In the genomic region with DNA sequence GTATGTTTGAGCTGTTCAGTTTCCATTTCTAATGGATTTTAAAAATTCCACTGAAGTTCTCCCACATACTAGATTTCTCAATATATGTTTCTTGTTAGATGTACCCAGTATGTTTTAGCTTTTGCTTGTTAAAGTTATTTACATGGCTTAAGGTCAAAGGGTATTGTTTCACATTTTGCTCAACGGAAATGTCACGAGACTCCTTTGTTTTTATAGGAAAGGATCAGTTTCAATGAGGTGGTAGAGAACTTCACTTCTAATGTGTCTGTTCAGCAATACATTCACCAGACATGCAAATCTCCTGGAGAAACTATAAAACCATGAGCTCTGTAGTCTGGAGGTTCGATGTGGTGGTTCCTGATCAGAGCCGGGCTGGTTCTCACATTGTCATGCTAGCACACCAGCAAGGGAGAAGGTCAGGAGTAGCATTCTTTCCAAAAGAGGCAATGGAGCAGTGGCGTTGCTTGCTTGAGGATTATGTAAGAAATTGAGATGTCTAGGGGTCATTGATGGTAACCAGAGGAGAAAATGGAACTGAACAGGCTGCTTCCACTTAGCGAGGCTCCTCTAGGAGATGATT, we compare ENCODE assay signal across 12 cellular contexts.
DNase-seq lines count a peak whose midpoint lies in the region; TF ChIP-seq lines count a peak whose summit lies in the region.
"Had no signal": no experiment of that assay in that cellular context is flagged by ENCODE, and none has a peak within 500 bp of the region (broad histone marks: within the 10 kb centered on the region; RNA-seq: fewer than 3 reads in every experiment).

No MANE protein-coding gene starts in this region.

- H4K91ac ChIP-seq in H9 (ENCODE audit: insufficient read length, low read depth, low read length), result no peak overlapping the region

- in situ Hi-C loops in GM13976 (cut with MboI; ENCODE audit: low sequenced_read_pairs, unreplicated experiment), result no loop called here

- no peaks in the 10 kb centered on the region for H3K9me2 ChIP-seq in Karpas-422 (replicated peaks; ENCODE audit: insufficient read depth, low read length)

- no peak overlapping the region for H4K8ac ChIP-seq in H9 (replicated peaks; ENCODE audit: insufficient read length, low read depth, low read length)

- H3K4me1 ChIP-seq in H9 (ENCODE audit: insufficient read depth, low read length) (peaks cover 3% of the 10 kb centered on the region), uterus (no peaks in the 10 kb centered on the region), Karpas-422 (ENCODE audit: low read length) (no peaks in the 10 kb centered on the region)
- H3K4me1 ChIP-seq: A549, Caco-2 had no signal

- H2BK15ac ChIP-seq in H9 (ENCODE audit: low read depth, low read length), result no peak overlapping the region

- H3K36me3 ChIP-seq in uterus (no peaks in the 10 kb centered on the region), Karpas-422 (ENCODE audit: insufficient read depth, low read length) (no peaks in the 10 kb centered on the region)

- no peak for DNase-seq in H9
- peak; percentile 31 for DNase-seq in dermis blood vessel endothelial cell
- DNase-seq in fibroblast of villous mesenchyme (ENCODE audit: low read depth), result peak; percentile 49
- no peak for DNase-seq in uterus
- DNase-seq in effector CD8-positive, alpha-beta T cell (lab: John Stamatoyannopoulos, UW), result no peak
- no peak for DNase-seq in Karpas-422
- DNase-seq in GM13976 (ENCODE audit: low spot score), result no peak
- DNase-seq: Caco-2; CD8-positive, alpha-beta memory T cell; GF-D8 had no signal

- H4K20me1 ChIP-seq in H9 (ENCODE audit: control insufficient read depth, insufficient read depth, insufficient read length) (no peaks in the 10 kb centered on the region), Karpas-422 (ENCODE audit: insufficient read depth, low read depth, low read length) (no peaks in the 10 kb centered on the region)

- no peaks in the 10 kb centered on the region for H3K9me3 ChIP-seq in H9 (ENCODE audit: control insufficient read depth, low read depth, low read length)
- H3K9me3 ChIP-seq in uterus, result no peaks in the 10 kb centered on the region
- H3K9me3 ChIP-seq in Karpas-422 (ENCODE audit: low read length), result no peaks in the 10 kb centered on the region
- H3K9me3 ChIP-seq: A549, Caco-2 had no signal

- WGBS in H9 (ENCODE audit: extremely low coverage, insufficient read length, low lambda C conversion rate), result no CpG with 5 or more reads among the region's 6 CpGs

- H3K27ac ChIP-seq in H9 (ENCODE audit: insufficient read length, low read depth, low read length) (no peak overlapping the region), uterus (peak overlapping the region; percentile 20 to 68), Karpas-422 (ENCODE audit: low read length) (no peak overlapping the region)
- H3K27ac ChIP-seq: A549 had no signal

- no peak overlapping the region for H3K56ac ChIP-seq in H9 (ENCODE audit: insufficient read length, low read depth, low read length)

- H3K4me3 ChIP-seq in fibroblast of villous mesenchyme (ENCODE audit: low read depth, low read length) (no peak overlapping the region), uterus (no peak overlapping the region), Karpas-422 (ENCODE audit: low read length) (no peak overlapping the region)
- H3K4me3 ChIP-seq: A549 had no signal

- no peak overlapping the region for H2BK12ac ChIP-seq in H9 (ENCODE audit: insufficient read length, low read depth, low read length)

- no peaks in the 10 kb centered on the region for H3K79me2 ChIP-seq in H9 (ENCODE audit: insufficient read depth, low read length)
- H3K79me2 ChIP-seq in Karpas-422 (ENCODE audit: low read length), result no peaks in the 10 kb centered on the region

- no peak overlapping the region for H4K5ac ChIP-seq in H9 (ENCODE audit: insufficient read length, low read depth, low read length)

- no peak overlapping the region for H3T11ph ChIP-seq in H9 (ENCODE audit: low read length)

- H3K18ac ChIP-seq in H9 (ENCODE audit: insufficient read length, low read depth, low read length), result no peak overlapping the region

- peaks cover 0 to 3% of the 10 kb centered on the region in 2 experiments; a peak in 4 of 5 replicates for H3K9me3 Mint-ChIP-seq in H9
- H3K9me3 Mint-ChIP-seq: CD8-positive, alpha-beta memory T cell had no signal

- intact Hi-C loops in uterus (cut with DNase I; ENCODE audit: low total_unique reads), result no loop called here

- H3K9ac ChIP-seq in H9 (ENCODE audit: extremely low read depth, insufficient read length, low read length) (no peak overlapping the region), Karpas-422 (ENCODE audit: low read length) (no peak overlapping the region)

- H3K27me3 ChIP-seq in H9 (ENCODE audit: insufficient read depth, low read length), result no peaks in the 10 kb centered on the region
- no peaks in the 10 kb centered on the region for H3K27me3 ChIP-seq in uterus
- H3K27me3 ChIP-seq in Karpas-422 (ENCODE audit: low read length), result no peaks in the 10 kb centered on the region

- TF ChIP-seq CTCF in H9 (conservative IDR thresholded peaks at IDR 0.05) (no peak), fibroblast of villous mesenchyme (IDR thresholded peaks at IDR 0.05; ENCODE audit: insufficient read depth, low read depth, low read length) (no peak), uterus (IDR thresholded peaks at IDR 0.05) (no peak), GM13976 (IDR thresholded peaks at IDR 0.05; ENCODE audit: borderline replicate concordance, control extremely low read depth, extremely low read depth, insufficient read depth, missing control alignments) (no peak)

- no peak overlapping the region for H2BK5ac ChIP-seq in H9 (ENCODE audit: insufficient read length, low read length)

- H3K23ac ChIP-seq in H9 (ENCODE audit: insufficient read length, low read depth, low read length), result no peak overlapping the region

- no peak overlapping the region for H3K27ac Mint-ChIP-seq in H9
- H3K27ac Mint-ChIP-seq: CD14-positive monocyte; CD8-positive, alpha-beta memory T cell had no signal

- no peak overlapping the region for H3K4ac ChIP-seq in H9 (ENCODE audit: low read depth, low read length)

- no peak overlapping the region for H2AK5ac ChIP-seq in H9 (ENCODE audit: insufficient read length, low read length)

- no peaks in the 10 kb centered on the region for H3K23me2 ChIP-seq in H9 (ENCODE audit: insufficient read length, low read depth, low read length, poor library complexity, severe bottlenecking)

- H2BK120ac ChIP-seq in H9 (ENCODE audit: low read depth, low read length, poor library complexity, severe bottlenecking), result no peak overlapping the region

- H3K79me1 ChIP-seq in H9 (ENCODE audit: insufficient read depth, low read depth, low read length, poor library complexity, severe bottlenecking), result no peaks in the 10 kb centered on the region

- peak overlapping the region; percentile 45 for H2BK20ac ChIP-seq in H9 (ENCODE audit: low read depth, low read length, poor library complexity, severe bottlenecking)

- H3K4me1 Mint-ChIP-seq in H9, result peaks cover 10 to 13% of the 10 kb centered on the region in 2 experiments

- no peak overlapping the region for H3K4me2 ChIP-seq in H9 (ENCODE audit: insufficient read depth, insufficient read length, low read length)
- no peak overlapping the region for H3K4me2 ChIP-seq in Karpas-422 (ENCODE audit: low read depth, low read length, poor library complexity, severe bottlenecking)
- H3K4me2 ChIP-seq: A549 had no signal

- no peak for TF ChIP-seq POLR2A in uterus (IDR thresholded peaks at IDR 0.05)

- H3K36me3 Mint-ChIP-seq in H9 (ENCODE audit: insufficient read depth in 1 of 3, low read depth in 3 of 3), result peaks cover 0 to 7% (median 0%) of the 10 kb centered on the region in 3 experiments; a peak in 1 of 7 replicates
- H3K36me3 Mint-ChIP-seq: CD14-positive monocyte had no signal

- peaks cover 2% of the 10 kb centered on the region; the same call in 1 of the 2 replicates for H3K27me3 Mint-ChIP-seq in H9 (ENCODE audit: low read depth)

- H3K14ac ChIP-seq in H9 (ENCODE audit: insufficient read depth, low read length), result no peak overlapping the region

- no peak overlapping the region for H3K4me3 Mint-ChIP-seq in H9
- H3K4me3 Mint-ChIP-seq: CD14-positive monocyte; CD8-positive, alpha-beta memory T cell had no signal

- no peak overlapping the region for H2AFZ ChIP-seq in H9 (ENCODE audit: low read length)
- H2AFZ ChIP-seq in Karpas-422 (ENCODE audit: low read length), result no peak overlapping the region

Comparison
In these comparisons a context has a peak if more than half of its experiments do, and no peak if none do; other contexts are left out.
1. DNase-seq: peak in dermis blood vessel endothelial cell (single experiment) and fibroblast of villous mesenchyme (single experiment); none in H9 (single experiment), uterus (0 of 2), effector CD8-positive, alpha-beta T cell (single experiment), Karpas-422 (single experiment) and GM13976 (single experiment).
2. H3K27ac ChIP-seq: peak in uterus (2 of 2); none in H9 (single experiment) and Karpas-422 (single experiment).